8 cellular contexts compared by ENCODE assay signal in genomic region chr3:129596194-129597086, GRCh38. TPM values are rescaled to one million over a fixed set of nuclear protein-coding genes. Genes with fewer than 3 reads are reported as not detected.
DNase-seq lines count a peak whose midpoint lies in the region; ATAC-seq and TF ChIP-seq lines count a peak whose summit lies in the region.

No MANE protein-coding gene starts in this region.

- CTCF ChIA-PET in activated CD4-positive, alpha-beta memory T cell treated with anti-CD3 and anti-CD28 coated beads for 36 hours (lab: Charles Lee) = no interaction called here

- H3K27me3 ChIP-seq in SJCRH30 = no peaks in the 10 kb centered on the region
- H3K27me3 ChIP-seq in neuron (ENCODE audit: insufficient read depth, low read length) = no peaks in the 10 kb centered on the region
- H3K27me3 ChIP-seq in Karpas-422 (ENCODE audit: low read length) = no peaks in the 10 kb centered on the region

- DNase-seq in GM03348 (ENCODE audit: low spot score) (peak; percentile 97), SJCRH30 (peak; percentile 89 to 92), fibroblast of pulmonary artery (ENCODE audit: low read depth) (peak; percentile 98), NCI-H128 (lab: John Stamatoyannopoulos, UW; ENCODE audit: unreplicated experiment) (no peak), Karpas-422 (no peak)
- DNase-seq in activated CD4-positive, alpha-beta memory T cell treated with anti-CD3 and anti-CD28 coated beads for 36 hours = no peak

- no peaks in the 10 kb centered on the region for H3K9me2 ChIP-seq in Karpas-422 (replicated peaks; ENCODE audit: insufficient read depth, low read length)

- no peak overlapping the region for H3K27ac Mint-ChIP-seq in activated CD4-positive, alpha-beta memory T cell treated with anti-CD3 and anti-CD28 coated beads for 36 hours

- H3K9me3 ChIP-seq in SJCRH30 (replicated peaks) (no peaks in the 10 kb centered on the region), neuron (ENCODE audit: low read length) (no peaks in the 10 kb centered on the region), Karpas-422 (ENCODE audit: low read length) (no peaks in the 10 kb centered on the region)

- no peaks in the 10 kb centered on the region; the same call in 1 of the 2 replicates for H4K20me1 ChIP-seq in Karpas-422 (ENCODE audit: insufficient read depth, low read depth, low read length)

- no peaks in the 10 kb centered on the region for H3K79me2 ChIP-seq in Karpas-422 (ENCODE audit: low read length)

- intact Hi-C loops in activated CD4-positive, alpha-beta memory T cell treated with anti-CD3 and anti-CD28 coated beads for 36 hours (cut with micrococcal nuclease) = no loop called here

- peak overlapping the region; percentile 84 for H3K27ac ChIP-seq in SJCRH30
- no peak overlapping the region for H3K27ac ChIP-seq in Karpas-422 (ENCODE audit: low read length)

- H3K36me3 ChIP-seq in SJCRH30 (no peaks in the 10 kb centered on the region), neuron (ENCODE audit: insufficient read depth, low read length) (no peaks in the 10 kb centered on the region), Karpas-422 (ENCODE audit: insufficient read depth, low read length) (no peaks in the 10 kb centered on the region)

- H3K4me3 ChIP-seq in SJCRH30 (peak overlapping the region; percentile 46), fibroblast of pulmonary artery (replicated peaks; ENCODE audit: low read depth, low read length) (peak overlapping the region; percentile 27), neuron (ENCODE audit: low read length) (peak overlapping the region; percentile 31), Karpas-422 (ENCODE audit: low read length) (no peak overlapping the region)

- ATAC-seq in HG03460 (IDR thresholded peaks at IDR 0.05; ENCODE audit: unreplicated experiment) = no peak

- no peaks in the 10 kb centered on the region for H3K27me3 Mint-ChIP-seq in activated CD4-positive, alpha-beta memory T cell treated with anti-CD3 and anti-CD28 coated beads for 36 hours

- H3K36me3 Mint-ChIP-seq in activated CD4-positive, alpha-beta memory T cell treated with anti-CD3 and anti-CD28 coated beads for 36 hours = no peaks in the 10 kb centered on the region

- POLR2A ChIA-PET in activated CD4-positive, alpha-beta memory T cell treated with anti-CD3 and anti-CD28 coated beads for 36 hours (lab: Charles Lee) = no interaction called here

- H2AFZ ChIP-seq in neuron (ENCODE audit: low read depth, low read length) = peak overlapping the region; percentile 79
- no peak overlapping the region for H2AFZ ChIP-seq in Karpas-422 (ENCODE audit: low read length)

- H3K4me1 Mint-ChIP-seq in activated CD4-positive, alpha-beta memory T cell treated with anti-CD3 and anti-CD28 coated beads for 36 hours (ENCODE audit: low read depth) = peaks cover 14% of the 10 kb centered on the region

- no peak overlapping the region for H3K4me3 Mint-ChIP-seq in activated CD4-positive, alpha-beta memory T cell treated with anti-CD3 and anti-CD28 coated beads for 36 hours

- no peaks in the 10 kb centered on the region for H3K9me3 Mint-ChIP-seq in activated CD4-positive, alpha-beta memory T cell treated with anti-CD3 and anti-CD28 coated beads for 36 hours

- TF ChIP-seq CTCF in fibroblast of pulmonary artery (IDR thresholded peaks at IDR 0.05; ENCODE audit: low read length, missing control alignments) = no peak

- H3K4me1 ChIP-seq in SJCRH30 (peaks cover 30% of the 10 kb centered on the region), neuron (ENCODE audit: insufficient read depth, low read length) (peaks cover 60% of the 10 kb centered on the region), Karpas-422 (ENCODE audit: low read length) (peaks cover 12% of the 10 kb centered on the region; the same call in 1 of the 2 replicates)

- no peak overlapping the region for H3K4me2 ChIP-seq in Karpas-422 (ENCODE audit: low read depth, low read length, poor library complexity, severe bottlenecking)

- no peak overlapping the region for H3K9ac ChIP-seq in Karpas-422 (ENCODE audit: low read length)

RNA-seq across cellular contexts. Expression of gene PLXND1, which starts 10.0 kb away (rescaled TPM):
- total RNA-seq in SJCRH30 (2014; rRNA removed; shearing (Covaris generic)) = 91.1 and 95.8 TPM in 2 replicates
- total RNA-seq in activated CD4-positive, alpha-beta memory T cell treated with anti-CD3 and anti-CD28 coated beads for 36 hours = 1 to 10 TPM; 7.2 to 8.6 TPM
- 0.52 TPM in 1 of 2 replicates, not detected in the other for total RNA-seq in Karpas-422 (2014; rRNA removed; shearing (Covaris generic); ENCODE audit: low replicate concordance)

RNA-seq across cellular contexts. Expression of gene H1-8, which starts 53.5 kb away (rescaled TPM):
- total RNA-seq in SJCRH30 (2014; rRNA removed; shearing (Covaris generic)) = not detected in 2 replicates
- total RNA-seq in activated CD4-positive, alpha-beta memory T cell treated with anti-CD3 and anti-CD28 coated beads for 36 hours = not detected
- total RNA-seq in Karpas-422 (2014; rRNA removed; shearing (Covaris generic); ENCODE audit: low replicate concordance) = not detected in 2 replicates

Comparison
In these comparisons a context has a peak if more than half of its experiments do, and no peak if none do; other contexts are left out.
1. DNase-seq: peak in GM03348 (single experiment), SJCRH30 (2 of 2) and fibroblast of pulmonary artery (single experiment); none in activated CD4-positive, alpha-beta memory T cell treated with anti-CD3 and anti-CD28 coated beads for 36 hours (single experiment), NCI-H128 (single experiment) and Karpas-422 (single experiment).